Comparison of ENCODE assay signal across 18 cellular contexts in the genomic region with DNA sequence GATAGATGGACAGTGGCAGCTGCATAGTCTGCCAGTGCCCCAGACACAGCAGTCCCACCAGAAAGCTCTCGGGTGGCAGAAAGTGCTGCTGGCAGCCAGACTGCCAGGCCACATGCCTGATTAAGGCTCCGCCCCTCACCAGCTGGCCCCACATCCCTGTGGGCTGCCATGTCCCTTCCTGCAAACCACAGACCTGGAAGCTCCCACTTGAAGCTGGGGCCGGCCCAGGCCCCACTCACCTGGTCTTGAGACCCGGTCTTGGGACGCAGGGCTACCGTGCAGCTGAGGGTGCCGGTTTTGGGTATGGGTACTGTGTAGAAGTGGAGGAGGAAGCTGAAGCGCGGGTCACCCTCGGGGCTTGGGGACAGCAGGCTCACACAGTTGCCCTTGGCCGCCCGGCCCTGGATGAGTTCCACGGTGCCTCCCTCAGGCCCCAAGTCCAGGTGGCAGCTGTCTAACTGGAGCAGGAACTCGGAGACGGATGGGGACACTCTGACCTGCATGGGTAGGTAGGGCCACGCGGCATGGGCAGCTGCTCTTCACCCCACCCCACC. TPM values are rescaled to one million over a fixed set of nuclear protein-coding genes. Genes with fewer than 3 reads are reported as not detected.
A peak's percentile ranks its signal among the peaks of the same experiment; 100 is the strongest.
DNase-seq lines count a peak whose midpoint lies in the region; ATAC-seq and TF ChIP-seq lines count a peak whose summit lies in the region.
"Had no signal": no experiment of that assay in that cellular context is flagged by ENCODE, and none has a peak within 500 bp of the region (broad histone marks: within the 10 kb centered on the region; RNA-seq: fewer than 3 reads in every experiment).

No MANE protein-coding gene starts in this region.

- H3K27ac ChIP-seq in BLaER1 treated with 17β-estradiol and CSF1 and Interleukin-3, amounts not matched to agents 10 nM and 100 nM = peak overlapping the region in 3 of 11 experiments; percentile 28 to 59 (median 40); a peak in 4 of 22 replicates
- H3K27ac ChIP-seq in right lobe of liver = no peak overlapping the region
- no peak overlapping the region for H3K27ac ChIP-seq in prostate gland
- no peak overlapping the region for H3K27ac ChIP-seq in PC-3 (ENCODE audit: low read length)
- H3K27ac ChIP-seq: C4-2B, sigmoid colon had no signal

- POLR2A ChIA-PET in PC-3 (lab: Charles Lee; ENCODE audit: unreplicated experiment) = no interaction called here

- H3K9ac ChIP-seq in BLaER1 treated with 17β-estradiol and CSF1 and Interleukin-3, amounts not matched to agents 10 nM and 100 nM = peak overlapping the region in 6 of 11 experiments; percentile 3 to 56 (median 32); a peak in 6 of 22 replicates
- no peak overlapping the region for H3K9ac ChIP-seq in PC-3 (ENCODE audit: low read length)

- no peaks in the 10 kb centered on the region for H3K4me1 Mint-ChIP-seq in activated T-helper 17 cell treated with anti-CD3 and anti-CD28 coated beads, Interleukin-2, amount 50 U/mL, for 72 hours

- WGBS in right lobe of liver (ENCODE audit: insufficient coverage, low coverage, low lambda C conversion rate, missing lambda C conversion rate) = no CpG with 5 or more reads among the region's 17 CpGs
- 84% methylated on average over 17 of the region's 17 CpGs for WGBS in prostate gland

- in situ Hi-C loops in G401 (cut with HindIII; ENCODE audit: low sequenced_read_pairs) = no loop called here

- TF ChIP-seq CTCF in right lobe of liver (IDR thresholded peaks at IDR 0.05) (no peak), prostate gland (IDR thresholded peaks at IDR 0.05) (no peak), PC-3 (conservative IDR thresholded peaks at IDR 0.05; ENCODE audit: low read depth, low read length) (no peak)

- no peak overlapping the region for H3K4me3 Mint-ChIP-seq in activated T-helper 17 cell treated with anti-CD3 and anti-CD28 coated beads, Interleukin-2, amount 50 U/mL, for 72 hours
- H3K4me3 Mint-ChIP-seq: naive thymus-derived CD4-positive, alpha-beta T cell; stimulated activated naive CD8-positive, alpha-beta T cell treated with anti-CD3 and anti-CD28 coated beads, Interleukin-15, Interleukin-2, amounts not matched to agents 100 ng/mL and 50 ng/mL, for 24 hours had no signal

- H3K27me3 ChIP-seq in BLaER1 treated with 17β-estradiol and CSF1 and Interleukin-3, amounts not matched to agents 10 nM and 100 nM = no peaks in the 10 kb centered on the region
- H3K27me3 ChIP-seq in right lobe of liver (no peaks in the 10 kb centered on the region), prostate gland (replicated peaks; ENCODE audit: insufficient read depth) (no peaks in the 10 kb centered on the region), PC-3 (ENCODE audit: low read length) (no peaks in the 10 kb centered on the region)
- H3K27me3 ChIP-seq: sigmoid colon had no signal

- CTCF ChIA-PET in PC-3 (lab: Charles Lee) = no interaction called here

- peaks cover 0 to 37% (median 15%) of the 10 kb centered on the region in 10 experiments; a peak in 9 of 20 replicates for H3K4me1 ChIP-seq in BLaER1 treated with 17β-estradiol and CSF1 and Interleukin-3, amounts not matched to agents 10 nM and 100 nM
- H3K4me1 ChIP-seq in right lobe of liver = no peaks in the 10 kb centered on the region
- no peaks in the 10 kb centered on the region for H3K4me1 ChIP-seq in prostate gland (replicated peaks)
- H3K4me1 ChIP-seq in PC-3 (ENCODE audit: insufficient read depth, low read length) = no peaks in the 10 kb centered on the region
- H3K4me1 ChIP-seq: sigmoid colon had no signal

- ATAC-seq in activated T-helper 17 cell treated with anti-CD3 and anti-CD28 coated beads, Interleukin-2, amount 50 U/mL, for 72 hours (replicated peaks) = no peak
- ATAC-seq in right lobe of liver (peak in 3 of 4 donors; percentile 2 to 5 (median 4)), HG03432 (IDR thresholded peaks at IDR 0.05; ENCODE audit: unreplicated experiment) (no peak), PC-3 (no peak)
- ATAC-seq: naive thymus-derived CD4-positive, alpha-beta T cell had no signal

- H3K9me3 ChIP-seq in BLaER1 treated with 17β-estradiol and CSF1 and Interleukin-3, amounts not matched to agents 10 nM and 100 nM (replicated peaks in 1 of 11) = no peaks in the 10 kb centered on the region
- no peaks in the 10 kb centered on the region for H3K9me3 ChIP-seq in right lobe of liver
- H3K9me3 ChIP-seq in prostate gland = no peaks in the 10 kb centered on the region
- H3K9me3 ChIP-seq in PC-3 (ENCODE audit: low read length) = no peaks in the 10 kb centered on the region
- H3K9me3 ChIP-seq: sigmoid colon had no signal

- H3K36me3 Mint-ChIP-seq in activated T-helper 17 cell treated with anti-CD3 and anti-CD28 coated beads, Interleukin-2, amount 50 U/mL, for 72 hours (ENCODE audit: low read depth) = peaks cover 32% of the 10 kb centered on the region

- no peaks in the 10 kb centered on the region for H3F3A ChIP-seq in PC-3 (ENCODE audit: low read length, unreplicated experiment)

- H3K27ac Mint-ChIP-seq in activated T-helper 17 cell treated with anti-CD3 and anti-CD28 coated beads, Interleukin-2, amount 50 U/mL, for 72 hours = peak overlapping the region; percentile 71
- H3K27ac Mint-ChIP-seq: stimulated activated naive CD8-positive, alpha-beta T cell treated with anti-CD3 and anti-CD28 coated beads, Interleukin-15, Interleukin-2, amounts not matched to agents 100 ng/mL and 50 ng/mL, for 24 hours had no signal

- H3K9me2 ChIP-seq in PC-3 (replicated peaks; ENCODE audit: low read length) = no peaks in the 10 kb centered on the region

- H4K20me1 ChIP-seq in BLaER1 treated with 17β-estradiol and CSF1 and Interleukin-3, amounts not matched to agents 10 nM and 100 nM = peaks cover 36 to 82% (median 50%) of the 10 kb centered on the region in 11 experiments; a peak in 20 of 22 replicates
- H4K20me1 ChIP-seq in PC-3 (ENCODE audit: low read length) = no peaks in the 10 kb centered on the region

- DNase-seq in G401 (ENCODE audit: low spot score) = peak; percentile 75
- DNase-seq in right lobe of liver = peak in 1 of 3 donors; percentile 53
- no peak for DNase-seq in prostate gland (ENCODE audit: low spot score)
- no peak for DNase-seq in PC-3
- DNase-seq in COR-L47 (lab: John Stamatoyannopoulos, UW) = no peak
- DNase-seq: activated CD8-positive, alpha-beta memory T cell treated with anti-CD3 and anti-CD28 coated beads for 24 hours; kidney glomerular epithelial cell; naive thymus-derived CD4-positive, alpha-beta T cell; NCI-H1105; NCI-H510A treated with DMSO at 0.1 percent for 48 hours; RPMI8226; sigmoid colon; T1000 had no signal

- no peak overlapping the region for H3K4me3 ChIP-seq in BLaER1 treated with 17β-estradiol and CSF1 and Interleukin-3, amounts not matched to agents 10 nM and 100 nM
- H3K4me3 ChIP-seq in right lobe of liver = no peak overlapping the region
- H3K4me3 ChIP-seq in prostate gland = no peak overlapping the region
- no peak overlapping the region for H3K4me3 ChIP-seq in PC-3 (ENCODE audit: low read length)
- H3K4me3 ChIP-seq: sigmoid colon had no signal

- no TSS peak for BruUV-seq in PC-3 (replicated peaks; lab: Mats Ljungman, UMichigan)

- no peak overlapping the region for H2AFZ ChIP-seq in PC-3 (ENCODE audit: low read length)

- no peaks in the 10 kb centered on the region for H3K9me3 Mint-ChIP-seq in activated T-helper 17 cell treated with anti-CD3 and anti-CD28 coated beads, Interleukin-2, amount 50 U/mL, for 72 hours
- H3K9me3 Mint-ChIP-seq: naive thymus-derived CD4-positive, alpha-beta T cell; stimulated activated naive CD8-positive, alpha-beta T cell treated with anti-CD3 and anti-CD28 coated beads, Interleukin-15, Interleukin-2, amounts not matched to agents 100 ng/mL and 50 ng/mL, for 24 hours had no signal

- TF ChIP-seq POLR2A in right lobe of liver (IDR thresholded peaks at IDR 0.05) = no peak
- no peak for TF ChIP-seq POLR2A in prostate gland (IDR thresholded peaks at IDR 0.05)

- intact Hi-C loops in right lobe of liver (cut with DNase I) = loop anchor here in 1 of 2 donors (10.0 kb wide), 1 partner anchor 57 kb away; a partner anchor contains a TSS
- intact Hi-C loops in prostate gland (cut with DNase I) = no loop called here
- intact Hi-C loops in PC-3 (cut with micrococcal nuclease) = no loop called here

- H3K79me2 ChIP-seq in PC-3 (ENCODE audit: low read length) = no peaks in the 10 kb centered on the region

- peak overlapping the region in 4 of 11 experiments; percentile 7 to 16 (median 13); a peak in 2 of 22 replicates for H3K4me2 ChIP-seq in BLaER1 treated with 17β-estradiol and CSF1 and Interleukin-3, amounts not matched to agents 10 nM and 100 nM
- no peak overlapping the region for H3K4me2 ChIP-seq in PC-3 (ENCODE audit: low read length)

- peaks cover 75 to 100% (median 96%) of the 10 kb centered on the region in 11 experiments for H3K36me3 ChIP-seq in BLaER1 treated with 17β-estradiol and CSF1 and Interleukin-3, amounts not matched to agents 10 nM and 100 nM
- peaks cover 0 to 57% (median 22%) of the 10 kb centered on the region in 4 donors for H3K36me3 ChIP-seq in right lobe of liver
- peaks cover 6 to 12% of the 10 kb centered on the region in 2 donors for H3K36me3 ChIP-seq in prostate gland
- peaks cover 6% of the 10 kb centered on the region; the same call in 1 of the 2 replicates for H3K36me3 ChIP-seq in PC-3 (ENCODE audit: low read depth, low read length)

- no peaks in the 10 kb centered on the region for H3K27me3 Mint-ChIP-seq in activated T-helper 17 cell treated with anti-CD3 and anti-CD28 coated beads, Interleukin-2, amount 50 U/mL, for 72 hours
- H3K27me3 Mint-ChIP-seq: naive thymus-derived CD4-positive, alpha-beta T cell; stimulated activated naive CD8-positive, alpha-beta T cell treated with anti-CD3 and anti-CD28 coated beads, Interleukin-15, Interleukin-2, amounts not matched to agents 100 ng/mL and 50 ng/mL, for 24 hours had no signal

RNA-seq across cellular contexts. Expression of a gene that starts 15.3 kb away (rescaled TPM):
- total RNA-seq in G401 (2014; rRNA removed; shearing (Covaris generic)) = 164 and 188 TPM in 2 replicates
- total RNA-seq in activated T-helper 17 cell treated with anti-CD3 and anti-CD28 coated beads, Interleukin-2, amount 50 U/mL, for 72 hours = 10 to 100 TPM; 56.7 to 95.6 TPM
- total RNA-seq in right lobe of liver = 10 to 100 TPM; 44.3 to 68.5 (median 56.9) TPM
- 100 to 1,000 TPM; 117 TPM for total RNA-seq in prostate gland
- total RNA-seq in PC-3 (2014; rRNA removed) = 78.5 and 133 TPM in 2 replicates

RNA-seq across cellular contexts. Expression of a gene that starts 32.1 kb away (rescaled TPM):
- 103 and 121 TPM in 2 replicates for total RNA-seq in G401 (2014; rRNA removed; shearing (Covaris generic))
- 10 to 100 TPM; 82.8 to 94.2 TPM for total RNA-seq in activated T-helper 17 cell treated with anti-CD3 and anti-CD28 coated beads, Interleukin-2, amount 50 U/mL, for 72 hours
- total RNA-seq in right lobe of liver (100 to 1,000 TPM in 1 of 6 experiments, 10 to 100 TPM in 5; 49.4 to 107 (median 54.5) TPM), prostate gland (100 to 1,000 TPM in 1 of 2 donors, 10 to 100 TPM in 1; 60.3 to 130 TPM), PC-3 (2014; rRNA removed) (37.3 and 39.2 TPM in 2 replicates)

RNA-seq across cellular contexts. Expression of a gene that starts 36.5 kb away (rescaled TPM):
- 2.6 and 4.4 TPM in 2 replicates for total RNA-seq in G401 (2014; rRNA removed; shearing (Covaris generic))
- total RNA-seq in activated T-helper 17 cell treated with anti-CD3 and anti-CD28 coated beads, Interleukin-2, amount 50 U/mL, for 72 hours = 10 to 100 TPM in 1 of 2 donors, 1 to 10 TPM in 1; 10.0 to 18.7 TPM
- 10 to 100 TPM; 27.4 to 90.1 (median 54.1) TPM for total RNA-seq in right lobe of liver
- total RNA-seq in prostate gland = 100 to 1,000 TPM in 1 of 2 donors, 10 to 100 TPM in 1; 24.3 to 336 TPM
- total RNA-seq in PC-3 (2014; rRNA removed) = 1.1 and 1.2 TPM in 2 replicates

RNA-seq across cellular contexts. Expression of a gene that starts 39.5 kb away (rescaled TPM):
- total RNA-seq in G401 (2014; rRNA removed; shearing (Covaris generic)) = 4.6 and 6.5 TPM in 2 replicates
- total RNA-seq in activated T-helper 17 cell treated with anti-CD3 and anti-CD28 coated beads, Interleukin-2, amount 50 U/mL, for 72 hours = 10 to 100 TPM; 27.6 to 46.8 TPM
- 1 to 10 TPM; 1.7 to 5.6 (median 2.7) TPM for total RNA-seq in right lobe of liver
- 10 to 100 TPM in 1 of 2 donors, 1 to 10 TPM in 1; 5.5 to 11.4 TPM for total RNA-seq in prostate gland
- 0.26 and 1.0 TPM in 2 replicates for total RNA-seq in PC-3 (2014; rRNA removed)

RNA-seq across cellular contexts. Expression of a gene that starts 59.5 kb away (rescaled TPM):
- 46.4 and 62.6 TPM in 2 replicates for total RNA-seq in G401 (2014; rRNA removed; shearing (Covaris generic))
- total RNA-seq in activated T-helper 17 cell treated with anti-CD3 and anti-CD28 coated beads, Interleukin-2, amount 50 U/mL, for 72 hours = 10 to 100 TPM; 23.2 to 79.0 TPM
- total RNA-seq in right lobe of liver (10 to 100 TPM; 31.4 to 78.6 (median 51.7) TPM), prostate gland (100 to 1,000 TPM in 1 of 2 donors, 10 to 100 TPM in 1; 22.2 to 123 TPM), PC-3 (2014; rRNA removed) (79.1 and 105 TPM in 2 replicates)

Comparison
In these comparisons a context has a peak if more than half of its experiments do, and no peak if none do; other contexts are left out.
1. ATAC-seq: peak in right lobe of liver (3 of 4); none in activated T-helper 17 cell treated with anti-CD3 and anti-CD28 coated beads, Interleukin-2, amount 50 U/mL, for 72 hours (single experiment), HG03432 (single experiment) and PC-3 (single experiment).